ENCODE assay signal across 8 cellular contexts in genomic region chr4:74444891-74445642, GRCh38. TPM values are rescaled to one million over a fixed set of nuclear protein-coding genes. Genes with fewer than 3 reads are reported as not detected.
DNase-seq lines count a peak whose midpoint lies in the region; ATAC-seq and TF ChIP-seq lines count a peak whose summit lies in the region.

AREG (plus strand) TSS chr4:74445136; CDS start chr4:74445346, 210 bp downstream.

- H3K27me3 Mint-ChIP-seq in CD8-positive, alpha-beta memory T cell = peaks cover 3 to 15% of the 10 kb centered on the region in 2 donors

- H2AFZ ChIP-seq in trophoblast cell (ENCODE audit: insufficient read depth, low read length, poor library complexity) = peak within 1 kb of the TSS; percentile 89

- CTCF ChIA-PET in CD8-positive, alpha-beta memory T cell (lab: Charles Lee) = interaction anchor here (0.7 to 1.9 kb wide), 8 partner anchors 8 to 68 kb away, joined by 3 to 8 read pairs (median 4); no protein-coding TSS in a partner anchor

- peak within 1 kb of the TSS; percentile 91 for H3K4me2 ChIP-seq in trophoblast cell (ENCODE audit: low read length)

- peaks cover 8 to 16% (median 11%) of the 10 kb centered on the region in 3 donors for H3K4me1 Mint-ChIP-seq in CD8-positive, alpha-beta memory T cell

- H3K4me3 ChIP-seq in CD8-positive, alpha-beta memory T cell (ENCODE audit: low read length) = peak within 1 kb of the TSS; percentile 69
- H3K4me3 ChIP-seq in SJCRH30 (peak within 1 kb of the TSS; percentile 47), trophoblast cell (ENCODE audit: low read depth, low read length) (peak within 1 kb of the TSS; percentile 60), transverse colon (peak within 1 kb of the TSS; percentile 57 to 68 (median 63))

- H3K23ac ChIP-seq in trophoblast cell (ENCODE audit: low read length) = no peak within 1 kb of the TSS

- TF ChIP-seq EP300 in transverse colon (IDR thresholded peaks at IDR 0.05; ENCODE audit: low read depth) = peak; percentile 47

- no peak within 1 kb of the TSS for H3K18ac ChIP-seq in trophoblast cell (ENCODE audit: low read length)

- peaks cover 4% of the 10 kb centered on the region for H3K4me1 ChIP-seq in CD8-positive, alpha-beta memory T cell (ENCODE audit: insufficient read depth, low read length)
- no peaks in the 10 kb centered on the region for H3K4me1 ChIP-seq in SJCRH30
- H3K4me1 ChIP-seq in trophoblast cell (ENCODE audit: control insufficient read depth in 1 of 2, insufficient read depth in 2 of 2, low read length in 2 of 2) = peaks cover 2% of the 10 kb centered on the region in 2 experiments
- peaks cover 0 to 8% (median 2%) of the 10 kb centered on the region in 4 donors for H3K4me1 ChIP-seq in transverse colon

- no peak within 1 kb of the TSS for H4K12ac ChIP-seq in trophoblast cell (ENCODE audit: low read depth, low read length)

- H2AK5ac ChIP-seq in trophoblast cell (ENCODE audit: low read length) = no peak within 1 kb of the TSS

- no CpG with 5 or more reads among the region's 64 CpGs for WGBS in trophoblast cell (ENCODE audit: extremely low coverage, insufficient coverage, insufficient read length)
- WGBS in transverse colon (ENCODE audit: low coverage in 1 of 2), 2 donors = 1 to 11% methylated on average over 4 to 61 of the region's 64 CpGs

- H4K8ac ChIP-seq in trophoblast cell (ENCODE audit: low read depth, low read length) = no peak within 1 kb of the TSS

- peaks cover 1 to 4% (median 3%) of the 10 kb centered on the region in 3 donors for H3K36me3 Mint-ChIP-seq in CD8-positive, alpha-beta memory T cell

- H3K36me3 ChIP-seq in CD8-positive, alpha-beta memory T cell (ENCODE audit: insufficient read depth, low read length) = no peaks in the 10 kb centered on the region
- no peaks in the 10 kb centered on the region for H3K36me3 ChIP-seq in SJCRH30
- H3K36me3 ChIP-seq in trophoblast cell (ENCODE audit: control insufficient read depth in 1 of 2, insufficient read depth in 2 of 2, low read length in 2 of 2) = no peaks in the 10 kb centered on the region
- H3K36me3 ChIP-seq in transverse colon = peaks cover 0 to 4% (median 0%) of the 10 kb centered on the region in 4 donors

- H3K14ac ChIP-seq in trophoblast cell (ENCODE audit: low read length) = no peak within 1 kb of the TSS

- H3K4me3 Mint-ChIP-seq in CD8-positive, alpha-beta memory T cell = peak within 1 kb of the TSS; percentile 86 to 95 (median 91)

- in situ Hi-C loops in transverse colon (cut with MboI; ENCODE audit: low pct_ligation_motif_present in 1 of 4, low pct_unique_long_range_greater_than_20kb in 1 of 4, low sequenced_read_pairs in 3 of 4) = no loop called here

- no peak within 1 kb of the TSS for H3K4ac ChIP-seq in trophoblast cell (ENCODE audit: low read depth, low read length)

- ATAC-seq in GM19452 (IDR thresholded peaks at IDR 0.05; ENCODE audit: unreplicated experiment) (peak; percentile 94), HG03558 (IDR thresholded peaks at IDR 0.05; ENCODE audit: extremely low read depth, unreplicated experiment) (peak; percentile 48)

- no peak within 1 kb of the TSS for H3K9ac ChIP-seq in trophoblast cell (ENCODE audit: low read length)

- H4K91ac ChIP-seq in trophoblast cell (ENCODE audit: low read depth, low read length) = no peak within 1 kb of the TSS

- H3K9me3 Mint-ChIP-seq in CD8-positive, alpha-beta memory T cell = no peaks in the 10 kb centered on the region

- no peaks in the 10 kb centered on the region for H3K79me2 ChIP-seq in trophoblast cell (ENCODE audit: control insufficient read depth, insufficient read depth, low read length, poor library complexity)

- intact Hi-C loops in head of caudate nucleus (cut with DNase I) = no loop called here
- intact Hi-C loops in transverse colon (cut with DNase I; ENCODE audit: low total_unique reads) = no loop called here

- TF ChIP-seq CTCF in transverse colon (IDR thresholded peaks at IDR 0.05) = peak; percentile 51 to 78 (median 63)

- POLR2A ChIA-PET in CD8-positive, alpha-beta memory T cell (lab: Charles Lee) = interaction anchor here (1.2 to 1.3 kb wide), 2 partner anchors 45 to 46 kb away, joined by 3 to 5 read pairs; no protein-coding TSS in a partner anchor

- no peaks in the 10 kb centered on the region for H3K27me3 ChIP-seq in CD8-positive, alpha-beta memory T cell (ENCODE audit: insufficient read depth, low read length, poor library complexity, severe bottlenecking)
- H3K27me3 ChIP-seq in SJCRH30 = 0 out of 2 replicates have a peak, but pooled peaks cover 3% of the 10 kb centered on the region
- H3K27me3 ChIP-seq in trophoblast cell (ENCODE audit: insufficient read depth, low read length) = no peaks in the 10 kb centered on the region
- no peaks in the 10 kb centered on the region for H3K27me3 ChIP-seq in transverse colon

- peak; percentile 94 for TF ChIP-seq POLR2A in transverse colon (IDR thresholded peaks at IDR 0.05)

- H3K79me1 ChIP-seq in trophoblast cell (ENCODE audit: low read length) = no peaks in the 10 kb centered on the region

- DNase-seq in CD8-positive, alpha-beta memory T cell = peak; percentile 77 to 94 (median 90)
- DNase-seq in SJCRH30 = peak; percentile 21 to 37
- DNase-seq in activated naive CD4-positive, alpha-beta T cell (lab: John Stamatoyannopoulos, UW) = peak; percentile 57 to 93 (median 72)
- DNase-seq in head of caudate nucleus = peak; percentile 3 to 75 (median 51)
- peak; percentile 47 to 60 for DNase-seq in trophoblast cell
- DNase-seq in transverse colon = peak; percentile 94

- H3K9me3 ChIP-seq in CD8-positive, alpha-beta memory T cell (ENCODE audit: low read length) = no peaks in the 10 kb centered on the region
- H3K9me3 ChIP-seq in SJCRH30 (replicated peaks) (no peaks in the 10 kb centered on the region), trophoblast cell (ENCODE audit: insufficient read depth, low read depth, low read length) (peaks cover 2% of the 10 kb centered on the region), transverse colon (no peaks in the 10 kb centered on the region)

- no peak within 1 kb of the TSS for H2BK120ac ChIP-seq in trophoblast cell (ENCODE audit: insufficient read depth, low read length, poor library complexity)

- H3K27ac Mint-ChIP-seq in CD8-positive, alpha-beta memory T cell = peak within 1 kb of the TSS; percentile 86 to 98 (median 95)

- no peak within 1 kb of the TSS for H2BK5ac ChIP-seq in trophoblast cell (ENCODE audit: low read depth, low read length, poor library complexity)

- H3K27ac ChIP-seq in CD8-positive, alpha-beta memory T cell (ENCODE audit: low read depth, low read length) = peak within 1 kb of the TSS; percentile 71
- H3K27ac ChIP-seq in SJCRH30 (no peak within 1 kb of the TSS), trophoblast cell (ENCODE audit: low read depth, low read length) (no peak within 1 kb of the TSS), transverse colon (peak within 1 kb of the TSS; percentile 84 to 91 (median 90))

- H2BK12ac ChIP-seq in trophoblast cell (ENCODE audit: low read length) = no peak within 1 kb of the TSS

RNA-seq across cellular contexts. Expression of gene AREG, which starts in this region (rescaled TPM):
- under 1 TPM; 0.38 to 0.46 TPM for total RNA-seq in CD8-positive, alpha-beta memory T cell
- polyA plus RNA-seq in CD8-positive, alpha-beta memory T cell = 3.3 TPM
- not detected in 2 replicates for total RNA-seq in SJCRH30 (2014; rRNA removed; shearing (Covaris generic))
- 0.14 and 0.21 TPM in 2 replicates for polyA plus RNA-seq in trophoblast cell (2013)
- total RNA-seq in transverse colon = 10 to 100 TPM; 16.4 to 44.2 (median 27.1) TPM

Comparison
In these comparisons a context has a peak if more than half of its experiments do, and no peak if none do; other contexts are left out.
1. RNA of gene AREG (total RNA-seq): 16.4 to 44.2 TPM in transverse colon; 0.38 to 0.46 TPM in CD8-positive, alpha-beta memory T cell and not detected in SJCRH30; every median in the first group is over 10 times any median in the second.
2. Peak in DNase-seq and H3K4me3 ChIP-seq in SJCRH30; RNA of the gene not detected or under 1 TPM.
3. DNase-seq: peak in every context shown above with its lines; median percentile 94 in transverse colon; 90 in CD8-positive, alpha-beta memory T cell; 72 in activated naive CD4-positive, alpha-beta T cell; 54 in trophoblast cell; 51 in head of caudate nucleus; 29 in SJCRH30.
4. H3K27ac ChIP-seq: peak in CD8-positive, alpha-beta memory T cell (single experiment) and transverse colon (4 of 4); none in SJCRH30 (single experiment) and trophoblast cell (single experiment).
5. Peak in every context shown above with its lines, with median percentiles within 50 percentile points of each other: H3K4me3 ChIP-seq.